8 cellular contexts compared by ENCODE assay signal in genomic region chr4:40826821-40827220, GRCh38.
"Had no signal": no experiment of that assay in that cellular context is flagged by ENCODE, and none has a peak within 500 bp of the region (broad histone marks: within the 10 kb centered on the region; RNA-seq: fewer than 3 reads in every experiment).

No MANE protein-coding gene starts in this region.

- H3K4me1 Mint-ChIP-seq: GM23338, H9 had no signal

- ATAC-seq: GM23338, K562 had no signal

- H3K4me3 ChIP-seq: GM23338, K562 had no signal

- H3K4me3 Mint-ChIP-seq: GM23338, H9 had no signal

- H3K9me3 Mint-ChIP-seq: GM23338, H9 had no signal

- H2AFZ ChIP-seq: GM23338 had no signal

- FAIRE-seq: H1, H54, K562 had no signal

- H3K27ac Mint-ChIP-seq: GM23338, H9 had no signal

- H3K4me2 ChIP-seq: GM23338 had no signal

- DNase-seq: H9, HCEC 1CT, IMR-90, KG1 had no signal
